8 cellular contexts compared by ENCODE assay signal in genomic region chr1:169586067-169586394, GRCh38. TPM values are rescaled to one million over a fixed set of nuclear protein-coding genes. Genes with fewer than 3 reads are reported as not detected.
DNase-seq lines count a peak whose midpoint lies in the region; ATAC-seq, FAIRE-seq and TF ChIP-seq lines count a peak whose summit lies in the region.

No MANE protein-coding gene starts in this region.

- H3K9me3 Mint-ChIP-seq in activated T-cell treated with anti-CD3 and anti-CD28 coated beads, Interleukin-2, amount 50 U/mL, for 24 hours: no peaks in the 10 kb centered on the region
- H3K9me3 Mint-ChIP-seq in IgD-negative memory B cell: no peaks in the 10 kb centered on the region
- H3K9me3 Mint-ChIP-seq in stimulated activated naive B cell treated with anti-CD40 and anti-IgM and Interleukin-4, amounts not matched to agents 10 μg/mL and 1 μg/mL and 100 μg/mL, for 72 hours: no peaks in the 10 kb centered on the region

- H3K4me2 ChIP-seq in endothelial cell of umbilical vein (ENCODE audit: insufficient read depth, low read length): no peak overlapping the region

- no peak overlapping the region for H3K27ac ChIP-seq in endothelial cell of umbilical vein (ENCODE audit: insufficient read depth, low read depth, low read length)
- no peak overlapping the region for H3K27ac ChIP-seq in tibial artery

- H3K27me3 Mint-ChIP-seq in activated T-cell treated with anti-CD3 and anti-CD28 coated beads, Interleukin-2, amount 50 U/mL, for 24 hours: no peaks in the 10 kb centered on the region
- H3K27me3 Mint-ChIP-seq in IgD-negative memory B cell: peaks cover 12% of the 10 kb centered on the region
- peaks cover 10 to 15% of the 10 kb centered on the region in 2 donors for H3K27me3 Mint-ChIP-seq in stimulated activated naive B cell treated with anti-CD40 and anti-IgM and Interleukin-4, amounts not matched to agents 10 μg/mL and 1 μg/mL and 100 μg/mL, for 72 hours

- peak overlapping the region; percentile 95 for H3K4me3 Mint-ChIP-seq in activated T-cell treated with anti-CD3 and anti-CD28 coated beads, Interleukin-2, amount 50 U/mL, for 24 hours
- peak overlapping the region in 3 of 4 donors; percentile 47 to 91 (median 82) for H3K4me3 Mint-ChIP-seq in IgD-negative memory B cell
- peak overlapping the region; percentile 72 to 81 for H3K4me3 Mint-ChIP-seq in stimulated activated naive B cell treated with anti-CD40 and anti-IgM and Interleukin-4, amounts not matched to agents 10 μg/mL and 1 μg/mL and 100 μg/mL, for 72 hours

- no TSS peak for BruUV-seq in endothelial cell of umbilical vein (replicated peaks; lab: Mats Ljungman, UMichigan)

- DNase-seq in activated T-cell treated with anti-CD3 and anti-CD28 coated beads, Interleukin-2, amount 50 U/mL, for 24 hours: no peak
- DNase-seq in activated T-cell treated with anti-CD3 and anti-CD28 coated beads for 4 hours (no peak), endothelial cell of umbilical vein (ENCODE audit: low read depth, low spot score) (no peak), tibial artery (no peak)
- DNase-seq in stimulated activated naive B cell treated with anti-CD40 and anti-IgM and Interleukin-4, amounts not matched to agents 10 μg/mL and 1 μg/mL and 100 μg/mL, for 72 hours: no peak
- DNase-seq in effector CD4-positive, alpha-beta T cell: no peak

- no peaks in the 10 kb centered on the region for H3K9me3 ChIP-seq in endothelial cell of umbilical vein (replicated peaks; ENCODE audit: control insufficient read depth, insufficient read depth, low read length)
- H3K9me3 ChIP-seq in tibial artery: no peaks in the 10 kb centered on the region

- peak overlapping the region; percentile 97 for H3K27ac Mint-ChIP-seq in activated T-cell treated with anti-CD3 and anti-CD28 coated beads, Interleukin-2, amount 50 U/mL, for 24 hours
- H3K27ac Mint-ChIP-seq in IgD-negative memory B cell: no peak overlapping the region
- no peak overlapping the region for H3K27ac Mint-ChIP-seq in stimulated activated naive B cell treated with anti-CD40 and anti-IgM and Interleukin-4, amounts not matched to agents 10 μg/mL and 1 μg/mL and 100 μg/mL, for 72 hours

- peaks cover 71% of the 10 kb centered on the region for H3K4me1 Mint-ChIP-seq in activated T-cell treated with anti-CD3 and anti-CD28 coated beads, Interleukin-2, amount 50 U/mL, for 24 hours (ENCODE audit: low read depth)
- peaks cover 6 to 12% (median 9%) of the 10 kb centered on the region in 3 donors for H3K4me1 Mint-ChIP-seq in IgD-negative memory B cell
- peaks cover 16 to 30% of the 10 kb centered on the region in 2 donors for H3K4me1 Mint-ChIP-seq in stimulated activated naive B cell treated with anti-CD40 and anti-IgM and Interleukin-4, amounts not matched to agents 10 μg/mL and 1 μg/mL and 100 μg/mL, for 72 hours

- H3K36me3 Mint-ChIP-seq in activated T-cell treated with anti-CD3 and anti-CD28 coated beads, Interleukin-2, amount 50 U/mL, for 24 hours (ENCODE audit: low read depth): peaks cover 39% of the 10 kb centered on the region
- H3K36me3 Mint-ChIP-seq in IgD-negative memory B cell: no peaks in the 10 kb centered on the region
- H3K36me3 Mint-ChIP-seq in stimulated activated naive B cell treated with anti-CD40 and anti-IgM and Interleukin-4, amounts not matched to agents 10 μg/mL and 1 μg/mL and 100 μg/mL, for 72 hours: no peaks in the 10 kb centered on the region

- no peaks in the 10 kb centered on the region for H3K36me3 ChIP-seq in endothelial cell of umbilical vein (ENCODE audit: control insufficient read depth in 2 of 2, extremely low read depth in 1 of 2, insufficient read depth in 2 of 2, low read length in 2 of 2)
- no peaks in the 10 kb centered on the region for H3K36me3 ChIP-seq in tibial artery

- TF ChIP-seq POLR2A in endothelial cell of umbilical vein (IDR thresholded peaks at IDR 0.05; ENCODE audit: low read depth, low read length): no peak

- FAIRE-seq in endothelial cell of umbilical vein (lab: Jason Lieb, UNC): no peak

- H2AFZ ChIP-seq in endothelial cell of umbilical vein (ENCODE audit: low read depth, low read length): peak overlapping the region; percentile 15

- peak; percentile 30 to 37 for ATAC-seq in stimulated activated naive B cell treated with anti-CD40 and anti-IgM and Interleukin-4, amounts not matched to agents 10 μg/mL and 1 μg/mL and 100 μg/mL, for 72 hours (replicated peaks)
- no peak for ATAC-seq in HG02571 (IDR thresholded peaks at IDR 0.05; ENCODE audit: unreplicated experiment)

- H3K27me3 ChIP-seq in endothelial cell of umbilical vein (ENCODE audit: control insufficient read depth in 2 of 2, insufficient read depth in 2 of 2, low read length in 2 of 2) (peaks cover 0 to 4% of the 10 kb centered on the region in 2 experiments), tibial artery (peaks cover 0 to 20% of the 10 kb centered on the region in 2 donors)

- intact Hi-C loops in endothelial cell of umbilical vein (cut with micrococcal nuclease) (loop anchor here (1.0 kb wide), 2 partner anchors 126 to 223 kb away; no protein-coding TSS in a partner anchor), tibial artery (cut with DNase I; ENCODE audit: low total_unique reads) (no loop called here)

- CTCF ChIA-PET in endothelial cell of umbilical vein (lab: Charles Lee): interaction anchor here (0.8 to 2.7 kb wide), 17 partner anchors 10 to 1243 kb away, joined by 3 to 93 read pairs (median 4); partner anchors contain the start of genes METTL18 and SCYL3

- H3K4me3 ChIP-seq in endothelial cell of umbilical vein (replicated peaks in 1 of 3; ENCODE audit: insufficient read depth in 1 of 3, low read depth in 1 of 3, low read length in 3 of 3) (no peak overlapping the region), tibial artery (no peak overlapping the region)

- dilution Hi-C loops in endothelial cell of umbilical vein (cut with MboI; ENCODE audit: extremely low pct_ligation_motif_present, low sequenced_read_pairs): no loop called here

- no peaks in the 10 kb centered on the region for H3K9me1 ChIP-seq in endothelial cell of umbilical vein (replicated peaks; ENCODE audit: control insufficient read depth, extremely low read depth, insufficient read depth, low read length)

- no peak for TF ChIP-seq CTCF in endothelial cell of umbilical vein (IDR thresholded peaks at IDR 0.05; ENCODE audit: extremely low read depth in 1 of 2, insufficient read depth in 1 of 2, low read depth in 1 of 2, low read length in 2 of 2)
- no peak for TF ChIP-seq CTCF in tibial artery (IDR thresholded peaks at IDR 0.05)

- H3K79me2 ChIP-seq in endothelial cell of umbilical vein (ENCODE audit: control insufficient read depth, insufficient read depth, low read length): no peaks in the 10 kb centered on the region

- no peaks in the 10 kb centered on the region for H4K20me1 ChIP-seq in endothelial cell of umbilical vein (replicated peaks; ENCODE audit: control insufficient read depth, extremely low read depth, insufficient read depth, low read length)

- POLR2A ChIA-PET in endothelial cell of umbilical vein (lab: Charles Lee): interaction anchor here (0.7 kb wide), 1 partner anchor 224 kb away, joined by 3 read pairs; no protein-coding TSS in a partner anchor

- no peak overlapping the region for H3K9ac ChIP-seq in endothelial cell of umbilical vein (replicated peaks; ENCODE audit: extremely low read depth, insufficient read depth, low read length)

- H3K4me1 ChIP-seq in endothelial cell of umbilical vein (ENCODE audit: control insufficient read depth, extremely low read depth, insufficient read depth, low read length) (no peaks in the 10 kb centered on the region), tibial artery (peaks cover 0 to 6% (median 4%) of the 10 kb centered on the region in 4 donors)

TF ChIP-seq in endothelial cell of umbilical vein, 7 proteins besides CTCF, POLR2A, EP300 and RAD21:
- TF ChIP-seq JUN (IDR thresholded peaks at IDR 0.05; ENCODE audit: borderline replicate concordance, insufficient read depth, insufficient read length, low read depth) (no peak), GATA2 (IDR thresholded peaks at IDR 0.05; ENCODE audit: insufficient read depth, insufficient read length, low read depth, low read length) (no peak), EZH2 (IDR thresholded peaks at IDR 0.05; ENCODE audit: borderline replicate concordance, low read depth, low read length, severe bottlenecking) (no peak), POLR2AphosphoS5 (IDR thresholded peaks at IDR 0.05; ENCODE audit: insufficient read depth, low read depth, low read length) (no peak), MYC (IDR thresholded peaks at IDR 0.05; ENCODE audit: low read depth, low read length) (no peak), FOS (IDR thresholded peaks at IDR 0.05; ENCODE audit: borderline replicate concordance, insufficient read depth, low read length) (no peak), MAX (IDR thresholded peaks at IDR 0.05; ENCODE audit: insufficient read depth, insufficient read length) (no peak)
TF ChIP-seq in endothelial cell of umbilical vein: peak in this region for 0.

RNA-seq across cellular contexts. Expression of gene F5, which starts 0.2 kb away (rescaled TPM):
- 0.51 TPM for polyA plus RNA-seq in IgD-negative memory B cell
- total RNA-seq in endothelial cell of umbilical vein: not detected in 2 replicates
- not detected in 2 replicates for polyA plus RNA-seq in endothelial cell of umbilical vein
- not detected in 2 replicates for polyA plus RNA-seq in endothelial cell of umbilical vein (2011; cell fraction: cytosol; rRNA removed)
- not detected in 2 replicates for polyA plus RNA-seq in endothelial cell of umbilical vein (2011; cell fraction: nucleus; rRNA removed)
- not detected in 2 replicates for polyA plus RNA-seq in endothelial cell of umbilical vein (2012)
- polyA minus RNA-seq in endothelial cell of umbilical vein: 0.02 TPM in 1 of 2 replicates, not detected in the other
- not detected for polyA minus RNA-seq in endothelial cell of umbilical vein (2011; cell fraction: cytosol; rRNA and poly(A)+ RNA removed)
- not detected in 2 replicates for polyA minus RNA-seq in endothelial cell of umbilical vein (2011; cell fraction: nucleus; rRNA and poly(A)+ RNA removed)

RNA-seq across cellular contexts. Expression of gene SELP, which starts 43.9 kb away (rescaled TPM):
- polyA plus RNA-seq in IgD-negative memory B cell (2.2 TPM), endothelial cell of umbilical vein (1.6 and 1.9 TPM in 2 replicates)
- 0.48 and 1.3 TPM in 2 replicates for total RNA-seq in endothelial cell of umbilical vein
- 1.2 TPM in 2 replicates for polyA plus RNA-seq in endothelial cell of umbilical vein (2011; cell fraction: cytosol; rRNA removed)
- 1.8 and 2.0 TPM in 2 replicates for polyA plus RNA-seq in endothelial cell of umbilical vein (2011; cell fraction: nucleus; rRNA removed)
- polyA plus RNA-seq in endothelial cell of umbilical vein (2012): 3.4 and 4.0 TPM in 2 replicates
- polyA minus RNA-seq in endothelial cell of umbilical vein: 1.1 and 1.8 TPM in 2 replicates
- polyA minus RNA-seq in endothelial cell of umbilical vein (2011; cell fraction: cytosol; rRNA and poly(A)+ RNA removed): not detected
- polyA minus RNA-seq in endothelial cell of umbilical vein (2011; cell fraction: nucleus; rRNA and poly(A)+ RNA removed): 1.1 and 1.4 TPM in 2 replicates
